In genomic region chr1:84851839-84852238, GRCh38 we compare ENCODE assay signal across 16 cellular contexts. TPM values are rescaled to one million over a fixed set of nuclear protein-coding genes. Genes with fewer than 3 reads are reported as not detected.
DNase-seq lines count a peak whose midpoint lies in the region; ATAC-seq and TF ChIP-seq lines count a peak whose summit lies in the region.
"Had no signal": no experiment of that assay in that cellular context is flagged by ENCODE, and none has a peak within 500 bp of the region (broad histone marks: within the 10 kb centered on the region; RNA-seq: fewer than 3 reads in every experiment).

No MANE protein-coding gene starts in this region.

- no peak overlapping the region for H3K9ac ChIP-seq in mesenchymal stem cell (ENCODE audit: low read length)
- H3K9ac ChIP-seq: parathyroid adenoma had no signal

- POLR2A ChIA-PET in BJ (lab: Charles Lee) = no interaction called here

- H3K4ac ChIP-seq in mesenchymal stem cell (ENCODE audit: low read depth in 1 of 2, low read length in 2 of 2) = peak overlapping the region in 1 of 2 experiments; percentile 45

- H3K27ac ChIP-seq in mesenchymal stem cell (ENCODE audit: low read length, poor library complexity, severe bottlenecking) = peak overlapping the region; percentile 13
- H3K27ac ChIP-seq: left ventricle myocardium inferior, parathyroid adenoma had no signal

- H3K18ac ChIP-seq in mesenchymal stem cell (ENCODE audit: low read depth in 1 of 2, low read length in 2 of 2) = no peak overlapping the region

- TF ChIP-seq CTCF in BJ (IDR thresholded peaks at IDR 0.05; ENCODE audit: insufficient read depth, low read depth, low read length) (no peak), cardiac fibroblast (IDR thresholded peaks at IDR 0.05; ENCODE audit: low read depth, low read length) (no peak)

- no peak overlapping the region for H2BK120ac ChIP-seq in mesenchymal stem cell (ENCODE audit: low read depth, low read length)

- no peak overlapping the region for H4K91ac ChIP-seq in mesenchymal stem cell (ENCODE audit: low read length)

- H2AFZ ChIP-seq in mesenchymal stem cell (ENCODE audit: low read depth, low read length) = no peak overlapping the region
- H2AFZ ChIP-seq: parathyroid adenoma had no signal

- ATAC-seq in GM18502 (IDR thresholded peaks at IDR 0.05; ENCODE audit: poor library complexity, unreplicated experiment) = no peak
- ATAC-seq: CD8-positive, alpha-beta T cell; GM12878 had no signal

- peaks cover 11% of the 10 kb centered on the region for H3K4me1 ChIP-seq in mesenchymal stem cell (ENCODE audit: control insufficient read depth, insufficient read depth, low read depth, low read length)
- H3K4me1 ChIP-seq: parathyroid adenoma had no signal

- CTCF ChIA-PET in BJ (lab: Yijun Ruan, JAX) = interaction anchor here (0.6 to 1.7 kb wide), 4 partner anchors 12 to 745 kb away, joined by 3 read pairs; no protein-coding TSS in a partner anchor

- no peaks in the 10 kb centered on the region for H3K36me3 ChIP-seq in BJ (ENCODE audit: control insufficient read depth, insufficient read depth, low read length)
- no peaks in the 10 kb centered on the region for H3K36me3 ChIP-seq in mesenchymal stem cell (ENCODE audit: control insufficient read depth in 1 of 2, insufficient read depth in 2 of 2, low read depth in 1 of 2, low read length in 2 of 2)
- H3K36me3 ChIP-seq: left ventricle myocardium inferior had no signal

- H3K9me3 ChIP-seq in mesenchymal stem cell (ENCODE audit: control insufficient read depth, low read length) = no peaks in the 10 kb centered on the region
- H3K9me3 ChIP-seq: left ventricle myocardium inferior had no signal

- no peak overlapping the region for H2AK5ac ChIP-seq in mesenchymal stem cell (ENCODE audit: low read length, severe bottlenecking)

- DNase-seq in BJ (ENCODE audit: low read depth) (peak; percentile 73), LHCN-M2 (ENCODE audit: low read depth) (peak; percentile 85), cardiac fibroblast (ENCODE audit: low read depth in 2 of 2) (peak; percentile 85 to 95), mesenchymal stem cell (peak; percentile 90), occipital lobe (lab: John Stamatoyannopoulos, UW) (no peak), activated gamma-delta T cell (lab: John Stamatoyannopoulos, UW) (no peak)
- no peak for DNase-seq in activated T-cell treated with anti-CD3 and anti-CD28 coated beads, Interleukin-2, amount 50 U/mL, for 48 hours
- DNase-seq: amygdala; CD8-positive, alpha-beta T cell; left ventricle myocardium inferior; NCI-H1694 treated with DMSO at 0.1 percent for 48 hours; stimulated activated CD4-positive, alpha-beta T cell treated with anti-CD3 and anti-CD28 coated beads, Interleukin-4, amount 100 ng/mL, for 1 hour; T-helper 9 cell had no signal

- no peak overlapping the region for H4K8ac ChIP-seq in mesenchymal stem cell (ENCODE audit: low read length)

- H3K4me3 ChIP-seq in BJ (ENCODE audit: low read depth, low read length) = no peak overlapping the region
- no peak overlapping the region for H3K4me3 ChIP-seq in cardiac fibroblast (replicated peaks in 1 of 2; ENCODE audit: low read depth in 2 of 2, low read length in 2 of 2)
- H3K4me3 ChIP-seq in mesenchymal stem cell (ENCODE audit: insufficient read depth in 1 of 2, low read depth in 1 of 2, low read length in 2 of 2) = no peak overlapping the region
- H3K4me3 ChIP-seq: GM12878, left ventricle myocardium inferior had no signal

- H3K27me3 ChIP-seq in BJ (ENCODE audit: control insufficient read depth, insufficient read depth, low read length) (no peaks in the 10 kb centered on the region), mesenchymal stem cell (ENCODE audit: control insufficient read depth in 1 of 2, insufficient read depth in 1 of 2, low read length in 2 of 2) (no peaks in the 10 kb centered on the region)

- H3K4me2 ChIP-seq in mesenchymal stem cell (ENCODE audit: low read length, poor library complexity, severe bottlenecking) = no peak overlapping the region

- WGBS in mesenchymal stem cell = 37% methylated on average over 7 of the region's 8 CpGs

- no peaks in the 10 kb centered on the region for H3K79me1 ChIP-seq in mesenchymal stem cell (replicated peaks; ENCODE audit: low read length, poor library complexity, severe bottlenecking)

- H2BK12ac ChIP-seq in mesenchymal stem cell (ENCODE audit: low read length in 2 of 2) = peak overlapping the region in 1 of 2 experiments; percentile 80

- no peak overlapping the region for H3K14ac ChIP-seq in mesenchymal stem cell (ENCODE audit: low read length in 2 of 2)

- no peak overlapping the region for H2BK15ac ChIP-seq in mesenchymal stem cell (ENCODE audit: low read depth, poor library complexity, severe bottlenecking)

- no peak overlapping the region for H2BK5ac ChIP-seq in mesenchymal stem cell (ENCODE audit: low read depth, low read length, poor library complexity, severe bottlenecking)

- no peak overlapping the region for H3K23ac ChIP-seq in mesenchymal stem cell (ENCODE audit: low read length in 2 of 2)

RNA-seq across cellular contexts. Expression of gene LPAR3, which starts 41.2 kb away (rescaled TPM):
- polyA plus RNA-seq in BJ (2011; rRNA removed) = 0.05 TPM in 1 of 2 replicates, not detected in the other
- polyA minus RNA-seq in BJ (2011; rRNA and poly(A)+ RNA removed) = 0.21 TPM in 1 of 2 replicates, not detected in the other
- not detected in 2 replicates for total RNA-seq in LHCN-M2 (2014; rRNA removed)
- polyA plus RNA-seq in LHCN-M2 (2012) = not detected
- 3.7 TPM for polyA plus RNA-seq in mesenchymal stem cell (2013, experiment 1 of 2)
- polyA plus RNA-seq in mesenchymal stem cell (2013, experiment 2 of 2) = 3.8 TPM
- 0.78 TPM for total RNA-seq in occipital lobe

Comparison
In these comparisons a context has a peak if more than half of its experiments do, and no peak if none do; other contexts are left out.
1. DNase-seq: peak in BJ (single experiment), LHCN-M2 (single experiment), cardiac fibroblast (2 of 2) and mesenchymal stem cell (single experiment); none in activated T-cell treated with anti-CD3 and anti-CD28 coated beads, Interleukin-2, amount 50 U/mL, for 48 hours (0 of 2), occipital lobe (single experiment) and activated gamma-delta T cell (single experiment).